ENCODE assay signal across 1 cellular context in genomic region chr13:51728972-51729371, GRCh38.
TF ChIP-seq lines count a peak whose summit lies in the region.

No MANE protein-coding gene starts in this region.

TF ChIP-seq in GM23338, 12 proteins besides CTCF, POLR2A, EP300 and RAD21 (continued from another document):
- no peak for TF ChIP-seq STAT1 (IDR thresholded peaks at IDR 0.05; ENCODE audit: unreplicated experiment)
- TF ChIP-seq EZH2phosphoT487 (IDR thresholded peaks at IDR 0.05; ENCODE audit: unreplicated experiment) = no peak
- TF ChIP-seq JUNB (IDR thresholded peaks at IDR 0.05; ENCODE audit: unreplicated experiment) = no peak
- TF ChIP-seq ZNF114 (CRISPR knock-in tag; IDR thresholded peaks at IDR 0.05) = no peak
- no peak for TF ChIP-seq REST (IDR thresholded peaks at IDR 0.05; ENCODE audit: unreplicated experiment)
- no peak for TF ChIP-seq NANOG (IDR thresholded peaks at IDR 0.05; ENCODE audit: borderline replicate concordance)
- TF ChIP-seq ZNF331 (CRISPR knock-in tag; IDR thresholded peaks at IDR 0.05; ENCODE audit: low read depth) = no peak
- no peak for TF ChIP-seq CREB1 (CRISPR knock-in tag; IDR thresholded peaks at IDR 0.05; ENCODE audit: low read depth)
